In the genomic region with DNA sequence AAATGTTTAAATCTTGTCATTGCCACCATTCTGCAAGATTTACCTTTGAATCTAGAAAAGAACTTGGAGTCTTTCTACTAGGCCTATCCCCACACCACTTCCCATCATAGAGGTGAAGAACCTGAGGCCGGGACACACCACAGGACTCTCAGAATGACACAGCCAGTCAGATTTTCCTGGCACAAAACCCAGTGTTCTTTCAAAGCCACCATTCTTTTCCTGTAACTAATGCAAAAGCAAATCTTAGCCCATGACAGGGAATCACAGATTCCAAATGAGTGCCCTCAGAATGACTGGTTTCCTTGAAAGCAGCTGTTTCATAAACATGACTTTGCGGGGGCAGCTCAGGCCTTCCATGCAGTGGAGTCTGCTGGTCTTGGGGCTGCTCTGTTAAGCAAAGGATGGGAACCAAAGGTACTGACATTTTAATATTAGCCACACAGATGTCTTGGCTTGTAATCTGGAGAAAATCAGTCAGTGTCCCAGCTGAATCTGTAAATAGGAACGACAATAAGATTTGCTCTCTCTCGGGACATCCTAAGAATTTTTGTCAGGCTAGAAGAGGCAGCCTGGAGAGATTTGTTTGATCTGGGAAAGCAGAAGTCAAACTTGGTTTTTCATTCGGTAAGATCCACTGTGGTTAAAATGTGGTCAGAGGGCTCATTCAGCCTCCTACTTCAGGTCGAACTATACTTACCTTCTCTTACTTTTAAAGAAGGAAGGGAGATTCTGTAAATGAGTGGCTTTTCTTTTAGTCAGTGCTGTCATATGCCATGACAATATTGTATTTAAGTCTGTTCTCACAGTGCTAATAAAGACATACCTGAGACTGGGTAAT, we compare ENCODE assay signal across 8 cellular contexts.
DNase-seq lines count a peak whose midpoint lies in the region; ATAC-seq and TF ChIP-seq lines count a peak whose summit lies in the region.

No MANE protein-coding gene starts in this region.

- WGBS in gastroesophageal sphincter (ENCODE audit: low coverage in 1 of 2), 2 donors, result 35 to 43% methylated on average over 4 to 5 of the region's 6 CpGs

- H3K4me1 ChIP-seq in gastroesophageal sphincter, result peaks cover 0 to 13% (median 4%) of the 10 kb centered on the region in 3 donors

- no peak for TF ChIP-seq POLR2A in gastroesophageal sphincter (IDR thresholded peaks at IDR 0.05)

- H3K27ac Mint-ChIP-seq in activated T-cell treated with anti-CD3 and anti-CD28 coated beads, Interleukin-2, amount 50 U/mL, for 72 hours, result peak overlapping the region; percentile 91

- peak overlapping the region; percentile 56 to 78 for H3K4me3 Mint-ChIP-seq in activated T-cell treated with anti-CD3 and anti-CD28 coated beads, Interleukin-2, amount 50 U/mL, for 72 hours

- no peaks in the 10 kb centered on the region for H3K27me3 ChIP-seq in gastroesophageal sphincter

- no peak for TF ChIP-seq EP300 in gastroesophageal sphincter (IDR thresholded peaks at IDR 0.05)

- H3K27ac ChIP-seq in gastroesophageal sphincter, result peak overlapping the region in 2 of 4 donors; percentile 14 to 22

- peaks cover 0 to 3% of the 10 kb centered on the region in 2 donors for H3K9me3 Mint-ChIP-seq in activated T-cell treated with anti-CD3 and anti-CD28 coated beads, Interleukin-2, amount 50 U/mL, for 72 hours

- ATAC-seq in HG03060 (IDR thresholded peaks at IDR 0.05; ENCODE audit: low read depth, unreplicated experiment) (peak; percentile 61), gastroesophageal sphincter (no peak)
- peak; percentile 70 to 78 for ATAC-seq in activated T-cell treated with anti-CD3 and anti-CD28 coated beads, Interleukin-2, amount 50 U/mL, for 72 hours (replicated peaks in 1 of 2)

- no peak for TF ChIP-seq CTCF in gastroesophageal sphincter (IDR thresholded peaks at IDR 0.05)

- peaks cover 41% of the 10 kb centered on the region for H3K4me1 Mint-ChIP-seq in activated T-cell treated with anti-CD3 and anti-CD28 coated beads, Interleukin-2, amount 50 U/mL, for 72 hours (ENCODE audit: low read depth)

- H3K36me3 ChIP-seq in gastroesophageal sphincter, result no peaks in the 10 kb centered on the region

- peak; percentile 63 for DNase-seq in activated CD8-positive, alpha-beta memory T cell treated with anti-CD3 and anti-CD28 coated beads, Interleukin-2, amount 50 U/mL, for 48 hours
- no peak for DNase-seq in activated CD8-positive, alpha-beta memory T cell treated with anti-CD3 and anti-CD28 coated beads for 24 hours
- peak; percentile 64 to 66 for DNase-seq in activated T-cell treated with anti-CD3 and anti-CD28 coated beads, Interleukin-2, amount 50 U/mL, for 72 hours
- DNase-seq in stimulated activated CD4-positive, alpha-beta T cell treated with anti-CD3 and anti-CD28 coated beads, Interleukin-4, amount 100 ng/mL, for 24 hours, result peak; percentile 24
- no peak for DNase-seq in NCI-H345 treated with DMSO at 0.1 percent for 48 hours (lab: John Stamatoyannopoulos, UW; ENCODE audit: unreplicated experiment)
- no peak for DNase-seq in NCI-H1092 (lab: John Stamatoyannopoulos, UW)

- H3K9me3 ChIP-seq in gastroesophageal sphincter, result no peaks in the 10 kb centered on the region

- peaks cover 18% of the 10 kb centered on the region for H3K27me3 Mint-ChIP-seq in activated T-cell treated with anti-CD3 and anti-CD28 coated beads, Interleukin-2, amount 50 U/mL, for 72 hours (ENCODE audit: low read depth)

- peaks cover 0 to 3% of the 10 kb centered on the region in 2 donors for H3K36me3 Mint-ChIP-seq in activated T-cell treated with anti-CD3 and anti-CD28 coated beads, Interleukin-2, amount 50 U/mL, for 72 hours (ENCODE audit: insufficient read depth in 2 of 2)

- H3K4me3 ChIP-seq in gastroesophageal sphincter, result no peak overlapping the region

Comparison
In these comparisons a context has a peak if more than half of its experiments do, and no peak if none do; other contexts are left out.
1. DNase-seq: peak in activated CD8-positive, alpha-beta memory T cell treated with anti-CD3 and anti-CD28 coated beads, Interleukin-2, amount 50 U/mL, for 48 hours (single experiment), activated T-cell treated with anti-CD3 and anti-CD28 coated beads, Interleukin-2, amount 50 U/mL, for 72 hours (2 of 2) and stimulated activated CD4-positive, alpha-beta T cell treated with anti-CD3 and anti-CD28 coated beads, Interleukin-4, amount 100 ng/mL, for 24 hours (single experiment); none in activated CD8-positive, alpha-beta memory T cell treated with anti-CD3 and anti-CD28 coated beads for 24 hours (single experiment), NCI-H345 treated with DMSO at 0.1 percent for 48 hours (single experiment) and NCI-H1092 (single experiment).